Comparison of ENCODE assay signal across 21 cellular contexts in the genomic region with DNA sequence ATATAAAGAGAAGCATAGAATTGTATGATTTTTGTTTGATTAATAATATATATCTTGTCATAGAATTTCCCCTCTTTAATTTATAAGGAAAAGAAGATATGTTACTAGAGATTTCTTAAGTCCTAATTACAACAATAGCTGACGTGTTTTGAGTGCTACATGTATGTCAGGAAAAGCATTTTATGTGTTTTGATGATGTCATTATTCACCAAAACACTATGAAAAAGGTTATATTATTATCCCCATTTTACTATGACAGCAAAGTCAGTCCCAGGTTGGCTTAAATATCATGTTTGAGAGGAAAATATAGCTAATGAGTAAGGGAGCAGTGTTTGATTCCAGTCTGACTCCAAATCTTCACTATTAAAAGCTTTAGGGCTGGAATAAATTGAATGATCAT.
A peak's percentile ranks its signal among the peaks of the same experiment; 100 is the strongest.
DNase-seq lines count a peak whose midpoint lies in the region; ATAC-seq, FAIRE-seq and TF ChIP-seq lines count a peak whose summit lies in the region.
"Had no signal": no experiment of that assay in that cellular context is flagged by ENCODE, and none has a peak within 500 bp of the region (broad histone marks: within the 10 kb centered on the region; RNA-seq: fewer than 3 reads in every experiment).

No MANE protein-coding gene starts in this region.

- TF ChIP-seq EP300 in HepG2 (IDR thresholded peaks at IDR 0.05; ENCODE audit: low read depth in 2 of 2, low read length in 2 of 2) = no peak
- TF ChIP-seq EP300 in HepG2 (CRISPR knock-in tag; IDR thresholded peaks at IDR 0.05; ENCODE audit: borderline replicate concordance) = no peak

- CTCF ChIA-PET in HepG2 (lab: Yijun Ruan, JAX; ENCODE audit: low intra/inter-chr PET ratio, low total read pairs) = no interaction called here
- CTCF ChIA-PET in HEK293 (lab: Yijun Ruan, JAX) = interaction anchor here (0.6 to 1.1 kb wide), 3 partner anchors 52 to 323 kb away, joined by 3 read pairs; no protein-coding TSS in a partner anchor

- H4K20me1 ChIP-seq in HepG2 (ENCODE audit: insufficient read depth, low read length) = no peaks in the 10 kb centered on the region
- H4K20me1 ChIP-seq: BLaER1 treated with 17β-estradiol and CSF1 and Interleukin-3, amounts not matched to agents 10 nM and 100 nM had no signal

- no peak overlapping the region for H3K9ac ChIP-seq in HepG2 (ENCODE audit: insufficient read depth, low read depth, low read length)
- H3K9ac ChIP-seq: BLaER1 treated with 17β-estradiol and CSF1 and Interleukin-3, amounts not matched to agents 10 nM and 100 nM had no signal

- intact Hi-C loops in HepG2 (cut with micrococcal nuclease; ENCODE audit: unreplicated experiment) (no loop called here), right lobe of liver (cut with DNase I) (no loop called here)

- 0% methylated on average over 1 of the region's 1 CpG for WGBS in HepG2 (ENCODE audit: low lambda C conversion rate)
- WGBS in right lobe of liver (ENCODE audit: insufficient coverage, low coverage, low lambda C conversion rate, missing lambda C conversion rate) = 89% methylated on average over 1 of the region's 1 CpG

- no TSS peak for BruUV-seq in HepG2 (replicated peaks; lab: Mats Ljungman, UMichigan)

- H3K4me3 ChIP-seq in HepG2 (replicated peaks in 1 of 3; ENCODE audit: insufficient read depth in 1 of 3, low read depth in 2 of 3, low read length in 3 of 3) (no peak overlapping the region), right lobe of liver (no peak overlapping the region), HEK293 (ENCODE audit: low read depth, low read length) (no peak overlapping the region)
- H3K4me3 ChIP-seq: A549; BLaER1 treated with 17β-estradiol and CSF1 and Interleukin-3, amounts not matched to agents 10 nM and 100 nM had no signal

- POLR2A ChIA-PET in HepG2 (lab: Yijun Ruan, JAX) (no interaction called here), HEK293 (lab: Yijun Ruan, JAX) (no interaction called here)

- no peak for ATAC-seq in HepG2
- ATAC-seq in right lobe of liver = no peak
- ATAC-seq: A549; CD8-positive, alpha-beta T cell had no signal

- H3K36me3 ChIP-seq in HepG2 (replicated peaks in 1 of 2; ENCODE audit: control insufficient read depth in 1 of 2, insufficient read depth in 2 of 2, low read length in 2 of 2) = no peaks in the 10 kb centered on the region
- no peaks in the 10 kb centered on the region for H3K36me3 ChIP-seq in right lobe of liver
- no peaks in the 10 kb centered on the region for H3K36me3 ChIP-seq in HEK293 (ENCODE audit: control insufficient read depth in 2 of 2, insufficient read depth in 1 of 2, low read length in 2 of 2)
- H3K36me3 ChIP-seq: BLaER1 treated with 17β-estradiol and CSF1 and Interleukin-3, amounts not matched to agents 10 nM and 100 nM had no signal

- DNase-seq in HepG2 (ENCODE audit: low spot score) (no peak), right lobe of liver (no peak), T-helper 1 cell (no peak), MV-4-11 (lab: John Stamatoyannopoulos, UW) (no peak)
- DNase-seq in stimulated activated CD8-positive, alpha-beta memory T cell treated with anti-CD3 and anti-CD28 coated beads, Interleukin-4, amount 100 ng/mL, for 48 hours = no peak
- DNase-seq: AML-193; Caco-2; Calu3; CD4-positive, alpha-beta T cell; CD8-positive, alpha-beta T cell; DMS79 treated with DMSO at 0.1 percent for 48 hours; GDM1 had no signal

- no peak for FAIRE-seq in HepG2 (lab: Jason Lieb, UNC)
- peak; percentile 47 for FAIRE-seq in colon (lab: Jason Lieb, UNC)
- FAIRE-seq: A549, D721Med, GM12891, GM18507 had no signal

- H3K27ac ChIP-seq in HepG2 (ENCODE audit: extremely low read length, insufficient read depth, low read length) = no peak overlapping the region
- H3K27ac ChIP-seq in right lobe of liver = no peak overlapping the region
- no peak overlapping the region for H3K27ac ChIP-seq in HEK293 (ENCODE audit: extremely low read depth, low read depth, low read length)
- H3K27ac ChIP-seq: 22Rv1; A549; BLaER1 treated with 17β-estradiol and CSF1 and Interleukin-3, amounts not matched to agents 10 nM and 100 nM; C4-2B had no signal

- H3K9me3 ChIP-seq in HepG2 (ENCODE audit: low read length) (no peaks in the 10 kb centered on the region), right lobe of liver (no peaks in the 10 kb centered on the region), HEK293 (ENCODE audit: control insufficient read depth, insufficient read depth, low read depth, low read length) (no peaks in the 10 kb centered on the region)
- H3K9me3 ChIP-seq: A549; BLaER1 treated with 17β-estradiol and CSF1 and Interleukin-3, amounts not matched to agents 10 nM and 100 nM; Caco-2 had no signal

- TF ChIP-seq POLR2A in HepG2 (IDR thresholded peaks at IDR 0.05; ENCODE audit: insufficient read depth in 1 of 2, low read depth in 2 of 2, low read length in 2 of 2) (no peak), right lobe of liver (IDR thresholded peaks at IDR 0.05) (no peak)

- in situ Hi-C loops in HepG2 (cut with HindIII; ENCODE audit: extremely low pct_ligation_motif_present, low pct_unique_long_range_greater_than_20kb) = no loop called here

- no peak for TF ChIP-seq RAD21 in HepG2 (CRISPR knock-in tag; IDR thresholded peaks at IDR 0.05)

- H3K4me2 ChIP-seq in HepG2 (ENCODE audit: low read depth, low read length) = no peak overlapping the region
- H3K4me2 ChIP-seq: A549; BLaER1 treated with 17β-estradiol and CSF1 and Interleukin-3, amounts not matched to agents 10 nM and 100 nM had no signal

- no peaks in the 10 kb centered on the region for H3K79me2 ChIP-seq in HepG2 (ENCODE audit: insufficient read depth, low read length)

- H3K4me1 ChIP-seq in HepG2 (ENCODE audit: insufficient read depth, low read length) (no peaks in the 10 kb centered on the region), right lobe of liver (no peaks in the 10 kb centered on the region), HEK293 (ENCODE audit: control insufficient read depth, insufficient read depth, low read length) (no peaks in the 10 kb centered on the region)
- H3K4me1 ChIP-seq: A549; BLaER1 treated with 17β-estradiol and CSF1 and Interleukin-3, amounts not matched to agents 10 nM and 100 nM; Caco-2 had no signal

- H3K27me3 ChIP-seq in HepG2 (ENCODE audit: control insufficient read depth in 1 of 2, insufficient read depth in 2 of 2, low read length in 2 of 2) (no peaks in the 10 kb centered on the region), right lobe of liver (no peaks in the 10 kb centered on the region)
- H3K27me3 ChIP-seq: BLaER1 treated with 17β-estradiol and CSF1 and Interleukin-3, amounts not matched to agents 10 nM and 100 nM had no signal

- TF ChIP-seq CTCF in HepG2 (CRISPR knock-in tag; IDR thresholded peaks at IDR 0.05) = no peak
- TF ChIP-seq CTCF in right lobe of liver (IDR thresholded peaks at IDR 0.05) = no peak
- TF ChIP-seq CTCF in HEK293 (tag by site-specific recombination; IDR thresholded peaks at IDR 0.05) = no peak

- no peak overlapping the region for H2AFZ ChIP-seq in HepG2 (ENCODE audit: low read length)

TF ChIP-seq in HepG2, 621 proteins besides CTCF, POLR2A, EP300 and RAD21 (continues in another document):
- TF ChIP-seq KAT2B (IDR thresholded peaks at IDR 0.05; ENCODE audit: borderline replicate concordance, low read depth, low read length) (no peak), IKZF1 (IDR thresholded peaks at IDR 0.05) (no peak), FOSL2 (CRISPR knock-in tag; IDR thresholded peaks at IDR 0.05) (no peak), CREB1 (IDR thresholded peaks at IDR 0.05) (peak; percentile 65), CREB1 (CRISPR knock-in tag; IDR thresholded peaks at IDR 0.05) (no peak), ZFP1 (CRISPR knock-in tag; IDR thresholded peaks at IDR 0.05) (no peak), ATF7 (IDR thresholded peaks at IDR 0.05) (peak; percentile 91), ATF7 (CRISPR knock-in tag; IDR thresholded peaks at IDR 0.05) (no peak), ZNF564 (CRISPR knock-in tag; IDR thresholded peaks at IDR 0.05) (no peak)
- TF ChIP-seq, protein P1, sequence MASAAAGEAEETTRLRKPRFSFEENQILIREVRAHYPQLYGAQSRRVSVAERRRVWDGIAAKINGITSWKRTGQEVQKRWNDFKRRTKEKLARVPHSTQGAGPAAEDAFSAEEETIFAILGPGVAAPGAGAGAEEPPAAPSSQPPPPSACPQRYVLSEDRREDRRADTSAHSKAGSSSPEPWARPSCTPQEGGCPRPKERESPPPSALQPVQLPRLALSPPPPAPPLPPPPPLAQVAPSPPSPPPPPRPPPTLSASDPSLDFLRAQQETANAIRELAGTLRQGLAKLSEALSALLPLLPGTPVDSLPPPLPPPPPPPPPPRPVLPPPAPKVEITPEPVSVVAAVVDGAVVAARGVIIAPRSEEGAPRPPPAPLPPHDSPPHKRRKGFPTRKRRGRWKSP (CRISPR knock-in tag; IDR thresholded peaks at IDR 0.05) = no peak

TF ChIP-seq in HEK293, 187 proteins besides CTCF, POLR2A, EP300 and RAD21:
- TF ChIP-seq WT1 (tag by site-specific recombination; IDR thresholded peaks at IDR 0.05) (no peak), GLIS1 (tag by site-specific recombination; IDR thresholded peaks at IDR 0.05) (no peak), ZNF169 (tag by site-specific recombination; IDR thresholded peaks at IDR 0.05) (no peak)
- TF ChIP-seq, protein P2, sequence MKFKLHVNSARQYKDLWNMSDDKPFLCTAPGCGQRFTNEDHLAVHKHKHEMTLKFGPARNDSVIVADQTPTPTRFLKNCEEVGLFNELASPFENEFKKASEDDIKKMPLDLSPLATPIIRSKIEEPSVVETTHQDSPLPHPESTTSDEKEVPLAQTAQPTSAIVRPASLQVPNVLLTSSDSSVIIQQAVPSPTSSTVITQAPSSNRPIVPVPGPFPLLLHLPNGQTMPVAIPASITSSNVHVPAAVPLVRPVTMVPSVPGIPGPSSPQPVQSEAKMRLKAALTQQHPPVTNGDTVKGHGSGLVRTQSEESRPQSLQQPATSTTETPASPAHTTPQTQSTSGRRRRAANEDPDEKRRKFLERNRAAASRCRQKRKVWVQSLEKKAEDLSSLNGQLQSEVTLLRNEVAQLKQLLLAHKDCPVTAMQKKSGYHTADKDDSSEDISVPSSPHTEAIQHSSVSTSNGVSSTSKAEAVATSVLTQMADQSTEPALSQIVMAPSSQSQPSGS (tag by site-specific recombination; IDR thresholded peaks at IDR 0.05; ENCODE audit: low read depth) = peak; percentile 66
- TF ChIP-seq, protein P3, sequence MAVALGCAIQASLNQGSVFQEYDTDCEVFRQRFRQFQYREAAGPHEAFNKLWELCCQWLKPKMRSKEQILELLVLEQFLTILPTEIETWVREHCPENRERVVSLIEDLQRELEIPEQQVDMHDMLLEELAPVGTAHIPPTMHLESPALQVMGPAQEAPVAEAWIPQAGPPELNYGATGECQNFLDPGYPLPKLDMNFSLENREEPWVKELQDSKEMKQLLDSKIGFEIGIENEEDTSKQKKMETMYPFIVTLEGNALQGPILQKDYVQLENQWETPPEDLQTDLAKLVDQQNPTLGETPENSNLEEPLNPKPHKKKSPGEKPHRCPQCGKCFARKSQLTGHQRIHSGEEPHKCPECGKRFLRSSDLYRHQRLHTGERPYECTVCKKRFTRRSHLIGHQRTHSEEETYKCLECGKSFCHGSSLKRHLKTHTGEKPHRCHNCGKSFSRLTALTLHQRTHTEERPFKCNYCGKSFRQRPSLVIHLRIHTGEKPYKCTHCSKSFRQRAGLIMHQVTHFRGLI (tag by site-specific recombination; IDR thresholded peaks at IDR 0.05) = no peak
